ENCODE assay signal across 24 cellular contexts in genomic region chr1:192201303-192201702, GRCh38. TPM values are rescaled to one million over a fixed set of nuclear protein-coding genes. Genes with fewer than 3 reads are reported as not detected.
"Had no signal": no experiment of that assay in that cellular context is flagged by ENCODE, and none has a peak within 500 bp of the region (broad histone marks: within the 10 kb centered on the region; RNA-seq: fewer than 3 reads in every experiment).

No MANE protein-coding gene starts in this region.

- H3K27me3 Mint-ChIP-seq: activated CD4-positive, alpha-beta T cell treated with anti-CD3 and anti-CD28 coated beads for 36 hours; activated CD8-positive, alpha-beta T cell treated with anti-CD3 and anti-CD28 coated beads for 36 hours; activated naive CD4-positive, alpha-beta T cell treated with anti-CD3 and anti-CD28 coated beads, Interleukin-2, amount 50 U/mL, for 24 hours; central memory CD8-positive, alpha-beta T cell had no signal

- H3K36me3 ChIP-seq: ascending aorta, MG63, WERI-Rb-1 had no signal

- DNase-seq: activated CD4-positive, alpha-beta T cell treated with anti-CD3 and anti-CD28 coated beads for 36 hours; activated CD8-positive, alpha-beta memory T cell treated with anti-CD3 and anti-CD28 coated beads, Interleukin-2, amount 50 U/mL, for 48 hours; activated CD8-positive, alpha-beta T cell treated with anti-CD3 and anti-CD28 coated beads for 36 hours; activated effector memory CD4-positive, alpha-beta T cell treated with Interleukin-2 at 50 U/mL for 16 hours; activated naive CD4-positive, alpha-beta T cell; activated T-cell treated with anti-CD3 and anti-CD28 coated beads, Interleukin-2, amount 50 U/mL, for 1 hour; body of pancreas; MG63; MV-4-11; NCI-H1105; NCI-H1436; NCI-H1694 treated with DMSO at 0.1 percent for 48 hours; NCI-H2029 treated with DMSO at 0.1 percent for 48 hours; NCI-H446; NCI-H524; PC-9; SHP77 treated with DMSO at 0.1 percent for 48 hours; T-helper 2 cell; T1000; WERI-Rb-1 had no signal

- H3K27ac ChIP-seq: ascending aorta, body of pancreas, PC-9, WERI-Rb-1 had no signal

- ATAC-seq: activated CD4-positive, alpha-beta T cell treated with anti-CD3 and anti-CD28 coated beads for 36 hours; activated CD8-positive, alpha-beta T cell treated with anti-CD3 and anti-CD28 coated beads for 36 hours; body of pancreas had no signal

- H3K27me3 ChIP-seq: ascending aorta, body of pancreas, MG63 had no signal

- H3K36me3 Mint-ChIP-seq: activated naive CD4-positive, alpha-beta T cell treated with anti-CD3 and anti-CD28 coated beads, Interleukin-2, amount 50 U/mL, for 24 hours had no signal

- H3K4me3 ChIP-seq: ascending aorta, body of pancreas, MG63, PC-9 had no signal

- H3K4me1 Mint-ChIP-seq: activated CD4-positive, alpha-beta T cell treated with anti-CD3 and anti-CD28 coated beads for 36 hours; activated naive CD4-positive, alpha-beta T cell treated with anti-CD3 and anti-CD28 coated beads, Interleukin-2, amount 50 U/mL, for 24 hours; central memory CD8-positive, alpha-beta T cell had no signal

- H3K4me3 Mint-ChIP-seq: activated CD4-positive, alpha-beta T cell treated with anti-CD3 and anti-CD28 coated beads for 36 hours; activated CD8-positive, alpha-beta T cell treated with anti-CD3 and anti-CD28 coated beads for 36 hours; activated naive CD4-positive, alpha-beta T cell treated with anti-CD3 and anti-CD28 coated beads, Interleukin-2, amount 50 U/mL, for 24 hours; central memory CD8-positive, alpha-beta T cell had no signal

- H3K4me1 ChIP-seq: ascending aorta, body of pancreas had no signal

- H3K4me2 ChIP-seq: PC-9 had no signal

- H3K9me3 ChIP-seq: ascending aorta, body of pancreas had no signal

- H3K27ac Mint-ChIP-seq: activated CD4-positive, alpha-beta T cell treated with anti-CD3 and anti-CD28 coated beads for 36 hours; activated CD8-positive, alpha-beta T cell treated with anti-CD3 and anti-CD28 coated beads for 36 hours; activated naive CD4-positive, alpha-beta T cell treated with anti-CD3 and anti-CD28 coated beads, Interleukin-2, amount 50 U/mL, for 24 hours had no signal

- H2AFZ ChIP-seq: PC-9 had no signal

RNA-seq across cellular contexts. Expression of gene RGS18, which starts 43.0 kb away (rescaled TPM):
- total RNA-seq: activated CD4-positive, alpha-beta T cell treated with anti-CD3 and anti-CD28 coated beads for 36 hours; PC-9; SK-MEL-5 had no signal
